ENCODE assay signal across 9 cellular contexts in the genomic region with DNA sequence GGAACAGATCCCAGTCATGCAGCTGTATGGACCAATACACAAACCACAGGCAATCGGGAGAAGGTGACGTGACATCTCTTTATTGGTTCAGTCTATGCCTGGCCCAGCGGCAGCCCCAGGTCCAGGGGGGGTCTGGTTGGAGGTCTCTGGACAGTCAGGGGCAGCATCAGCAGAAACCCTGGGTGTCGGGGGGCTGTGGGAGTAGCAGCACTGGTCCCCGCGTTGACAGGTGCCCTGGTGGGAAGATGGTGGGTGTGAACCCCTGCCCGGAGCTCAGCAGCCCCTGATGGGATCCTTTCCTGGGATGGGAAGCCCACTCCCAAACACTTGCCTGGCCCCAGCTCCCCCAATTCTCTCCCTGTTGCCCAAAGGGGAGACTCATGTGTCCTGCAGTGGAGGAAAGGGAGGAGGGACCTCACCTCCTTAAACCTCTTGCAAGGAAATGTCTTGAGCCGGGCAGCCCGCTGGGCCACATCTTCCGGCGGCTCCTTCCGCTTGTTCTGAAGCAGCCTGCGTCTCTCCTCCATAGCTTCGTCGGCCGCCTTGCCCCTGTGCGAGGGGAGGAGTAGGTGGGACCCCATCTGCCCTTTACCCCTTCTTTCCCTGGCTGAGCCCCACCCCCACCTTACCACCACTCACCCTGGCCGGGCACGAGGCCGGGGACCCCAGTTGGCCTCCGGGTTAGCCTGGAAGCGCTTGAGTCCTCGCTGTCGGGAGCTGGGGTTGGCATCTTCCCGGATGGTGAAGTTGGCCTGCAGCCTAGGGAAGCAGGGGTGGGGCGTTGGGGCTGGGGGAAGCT. TPM values are rescaled to one million over a fixed set of nuclear protein-coding genes. Genes with fewer than 3 reads are reported as not detected.
DNase-seq lines count a peak whose midpoint lies in the region; ATAC-seq and TF ChIP-seq lines count a peak whose summit lies in the region.
"Had no signal": no experiment of that assay in that cellular context is flagged by ENCODE, and none has a peak within 500 bp of the region (broad histone marks: within the 10 kb centered on the region; RNA-seq: fewer than 3 reads in every experiment).

No MANE protein-coding gene starts in this region.

- in situ Hi-C loops in GM18951 (cut with MboI; ENCODE audit: low sequenced_read_pairs, unreplicated experiment) = no loop called here

- peak overlapping the region in 1 of 2 donors; percentile 50 for H3K4me3 ChIP-seq in left lung

- peaks cover 13 to 48% of the 10 kb centered on the region in 2 donors for H3K4me1 ChIP-seq in left lung

- no peaks in the 10 kb centered on the region for H3K27me3 ChIP-seq in left lung

- H3K9me3 ChIP-seq in left lung = no peaks in the 10 kb centered on the region

- TF ChIP-seq POLR2A in GM18951 (IDR thresholded peaks at IDR 0.05; ENCODE audit: extremely low read depth, insufficient read depth, insufficient read length) = peak; percentile 46

- peak; percentile 39 for TF ChIP-seq CTCF in 22Rv1 (IDR thresholded peaks at IDR 0.05)
- no peak for TF ChIP-seq CTCF in left lung (IDR thresholded peaks at IDR 0.05)

- H3K27ac ChIP-seq in 22Rv1 (no peak overlapping the region; the same call in 1 of the 2 replicates), left lung (peak overlapping the region; percentile 82 to 98)

- ATAC-seq in left lung = no peak

- H3K36me3 ChIP-seq in left lung = peaks cover 0 to 38% of the 10 kb centered on the region in 2 donors

- intact Hi-C loops in left lung (cut with DNase I) = no loop called here

- DNase-seq in activated CD4-positive, alpha-beta T cell treated with anti-CD3 and anti-CD28 coated beads, Interleukin-2, amount 50 U/mL, for 48 hours = peak; percentile 28 to 49
- DNase-seq in left lung (peak in 1 of 2 donors; percentile 88), NCI-H2196 (lab: John Stamatoyannopoulos, UW; ENCODE audit: unreplicated experiment) (no peak), pons (ENCODE audit: low spot score) (no peak), NCI-H2227 treated with DMSO at 0.1 percent for 48 hours (lab: John Stamatoyannopoulos, UW) (no peak)
- DNase-seq in effector CD4-positive, alpha-beta T cell = no peak
- DNase-seq: SHP77 had no signal

RNA-seq across cellular contexts. Expression of a gene that starts 2.4 kb away (rescaled TPM):
- total RNA-seq in left lung = 10 to 100 TPM; 15.4 to 32.9 TPM

RNA-seq across cellular contexts. Expression of a gene that starts 11.5 kb away (rescaled TPM):
- 10 to 100 TPM; 24.2 to 46.2 TPM for total RNA-seq in left lung

RNA-seq across cellular contexts. Expression of a gene that starts 13.0 kb away (rescaled TPM):
- total RNA-seq in left lung = 10 to 100 TPM; 65.1 to 92.5 TPM

RNA-seq across cellular contexts. Expression of a gene that starts 45.1 kb away (rescaled TPM):
- 10 to 100 TPM; 64.0 to 94.8 TPM for total RNA-seq in left lung

RNA-seq across cellular contexts. Expression of a gene that starts 45.2 kb away (rescaled TPM):
- 10 to 100 TPM; 70.1 to 99.4 TPM for total RNA-seq in left lung

Comparison
In these comparisons a context has a peak if more than half of its experiments do, and no peak if none do; other contexts are left out.
1. DNase-seq: peak in activated CD4-positive, alpha-beta T cell treated with anti-CD3 and anti-CD28 coated beads, Interleukin-2, amount 50 U/mL, for 48 hours (2 of 2); none in NCI-H2196 (single experiment), effector CD4-positive, alpha-beta T cell (single experiment), pons (single experiment) and NCI-H2227 treated with DMSO at 0.1 percent for 48 hours (single experiment).